18 cellular contexts compared by ENCODE assay signal in the genomic region with DNA sequence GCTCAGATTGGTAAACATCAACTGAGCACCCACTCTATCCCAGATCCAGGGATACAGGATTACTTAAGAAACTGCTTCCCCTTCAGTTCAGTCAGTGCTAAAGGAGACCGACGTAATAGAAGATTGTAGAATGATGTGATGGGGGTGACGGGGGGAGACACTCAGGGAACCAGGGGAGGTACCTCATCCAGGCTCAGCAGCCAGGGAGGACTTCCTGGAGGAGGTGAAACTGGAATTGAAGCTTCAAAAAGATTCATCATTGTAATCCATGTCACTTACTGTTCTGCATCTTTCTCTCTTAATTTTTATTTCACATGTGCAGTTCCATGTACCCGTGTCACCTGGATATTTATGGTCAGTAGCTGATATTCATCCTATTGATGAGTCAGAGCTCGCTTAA.
"Had no signal": no experiment of that assay in that cellular context is flagged by ENCODE, and none has a peak within 500 bp of the region (broad histone marks: within the 10 kb centered on the region; RNA-seq: fewer than 3 reads in every experiment).

No MANE protein-coding gene starts in this region.

- H3K9me3 Mint-ChIP-seq: activated T-cell treated with anti-CD3 and anti-CD28 coated beads, Interleukin-2, amount 50 U/mL, for 24 hours; activated T-helper 1 cell treated with anti-CD3 and anti-CD28 coated beads, Interleukin-12 subunit alpha, Interleukin-12 subunit beta, Interleukin-2, Interleukin-4 antibody, amounts not matched to agents 30 ng/mL and 10 ng/mL and 1 ng/mL, durations not matched to agents 14 hours and 24 hours and 36 hours; T-cell had no signal

- ATAC-seq: activated CD8-positive, alpha-beta memory T cell treated with anti-CD3 and anti-CD28 coated beads, Interleukin-2, amount 10 ng/mL, durations not matched to agents 7 days and 5 days; T-cell had no signal

- H3K4me3 Mint-ChIP-seq: activated CD8-positive, alpha-beta memory T cell treated with anti-CD3 and anti-CD28 coated beads, Interleukin-2, amount 10 ng/mL, durations not matched to agents 7 days and 5 days; activated naive CD8-positive, alpha-beta T cell; activated T-cell treated with anti-CD3 and anti-CD28 coated beads, Interleukin-2, amount 50 U/mL, for 24 hours; activated T-helper 1 cell treated with anti-CD3 and anti-CD28 coated beads, Interleukin-12 subunit alpha, Interleukin-12 subunit beta, Interleukin-2, Interleukin-4 antibody, amounts not matched to agents 30 ng/mL and 10 ng/mL and 1 ng/mL, durations not matched to agents 14 hours and 24 hours and 36 hours; T-cell had no signal

- H3K27ac ChIP-seq: SK-N-MC had no signal

- H3K4me1 Mint-ChIP-seq: activated CD8-positive, alpha-beta memory T cell treated with anti-CD3 and anti-CD28 coated beads, Interleukin-2, amount 10 ng/mL, durations not matched to agents 7 days and 5 days had no signal

- H3K27ac Mint-ChIP-seq: activated CD8-positive, alpha-beta memory T cell treated with anti-CD3 and anti-CD28 coated beads, Interleukin-2, amount 10 ng/mL, durations not matched to agents 7 days and 5 days; activated naive CD8-positive, alpha-beta T cell; activated T-cell treated with anti-CD3 and anti-CD28 coated beads, Interleukin-2, amount 50 U/mL, for 24 hours; activated T-helper 1 cell treated with anti-CD3 and anti-CD28 coated beads, Interleukin-12 subunit alpha, Interleukin-12 subunit beta, Interleukin-2, Interleukin-4 antibody, amounts not matched to agents 30 ng/mL and 10 ng/mL and 1 ng/mL, durations not matched to agents 14 hours and 24 hours and 36 hours; T-cell had no signal

- DNase-seq: activated CD4-positive, alpha-beta T cell treated with anti-CD3 and anti-CD28 coated beads for 48 hours; activated CD4-positive, alpha-beta T cell treated with anti-CD3 and anti-CD28 coated beads, Interleukin-2, amount 50 U/mL, for 4 hours; activated CD4-positive, CD25-positive, alpha-beta regulatory T cell treated with anti-CD3 and anti-CD28 coated beads, Interleukin-2, amount 50 U/mL, for 72 hours; activated CD8-positive, alpha-beta memory T cell treated with anti-CD3 and anti-CD28 coated beads, Interleukin-2, amount 10 ng/mL, durations not matched to agents 7 days and 5 days; activated effector memory CD4-positive, alpha-beta T cell treated with Interleukin-2 at 50 U/mL for 16 hours; activated naive CD4-positive, alpha-beta T cell treated with Interleukin-2 at 50 U/mL for 16 hours; activated T-cell treated with anti-CD3 and anti-CD28 coated beads, Interleukin-2, amount 50 U/mL, for 24 hours; cerebellar nuclear complex; Karpas-422; MM.1S; NCI-H1105; NCI-H1436; NCI-H1694 treated with DMSO at 0.1 percent for 48 hours; NCI-H526 treated with DMSO at 0.1 percent for 48 hours; T-cell had no signal

- H3K27me3 Mint-ChIP-seq: activated naive CD8-positive, alpha-beta T cell had no signal

- H3K36me3 Mint-ChIP-seq: activated CD8-positive, alpha-beta memory T cell treated with anti-CD3 and anti-CD28 coated beads, Interleukin-2, amount 10 ng/mL, durations not matched to agents 7 days and 5 days; activated naive CD8-positive, alpha-beta T cell had no signal

- H3K4me3 ChIP-seq: SK-N-MC had no signal
